1 cellular context compared by ENCODE assay signal in the genomic region with DNA sequence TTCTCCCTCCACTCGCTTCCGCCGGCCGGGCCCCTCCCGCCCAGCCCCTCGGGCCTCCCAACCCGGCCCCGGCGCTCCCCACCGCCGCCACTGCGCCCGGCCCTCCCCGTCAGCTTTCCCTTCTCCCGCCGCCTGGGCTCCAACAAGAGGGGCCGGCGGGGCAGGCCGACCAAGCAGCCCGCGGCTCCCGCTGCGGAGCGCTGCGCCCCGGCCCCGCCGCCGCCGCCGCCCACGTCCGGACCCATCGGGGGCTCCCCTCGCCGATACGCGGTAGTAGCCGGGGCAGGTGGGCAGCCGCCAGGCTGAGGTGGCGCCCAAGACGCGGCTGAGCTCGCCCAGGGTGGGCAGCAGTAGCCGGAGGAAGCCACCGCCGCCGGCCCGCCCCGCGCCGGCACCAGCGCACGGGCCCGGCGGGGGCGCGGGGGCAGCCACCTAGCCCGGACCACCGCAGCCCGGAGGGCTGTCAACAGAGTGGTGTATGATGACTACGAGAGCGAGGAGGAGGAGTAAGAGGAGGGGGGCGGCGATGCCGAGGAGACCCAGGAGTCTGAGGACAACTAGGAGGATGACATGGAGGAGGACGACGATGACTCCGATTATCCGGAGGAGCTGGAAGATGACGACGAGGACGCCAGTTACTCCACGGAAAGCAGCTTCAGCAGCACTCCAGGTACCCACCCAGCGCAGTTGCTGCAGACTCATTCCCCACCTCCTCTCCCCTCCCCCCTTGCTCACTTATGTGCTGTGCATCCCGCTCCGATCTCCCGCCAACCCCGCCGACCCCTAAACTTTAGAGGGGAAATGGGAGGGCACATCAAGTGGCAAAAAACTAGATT.
A peak's percentile ranks its signal among the peaks of the same experiment; 100 is the strongest.
TF ChIP-seq lines count a peak whose summit lies in the region.

No MANE protein-coding gene starts in this region.

TF ChIP-seq in K562, 482 proteins besides CTCF, POLR2A, EP300 and RAD21 (continued from another document and continues in another):
- TF ChIP-seq KLF13 (tag; IDR thresholded peaks at IDR 0.05; ENCODE audit: borderline replicate concordance, low read depth) (no peak), CSDE1 (IDR thresholded peaks at IDR 0.05) (no peak), PHF8 (IDR thresholded peaks at IDR 0.05; ENCODE audit: borderline replicate concordance, low read length) (peak; percentile 35; the same call in 1 of the 2 replicates), ZNF12 (CRISPR knock-in tag; IDR thresholded peaks at IDR 0.05) (no peak), GATAD2B (IDR thresholded peaks at IDR 0.05; ENCODE audit: borderline replicate concordance) (peak; percentile 73), PRPF4 (IDR thresholded peaks at IDR 0.05; ENCODE audit: insufficient read depth, low read depth, low read length, poor library complexity, severe bottlenecking) (no peak), BCLAF1 (IDR thresholded peaks at IDR 0.05; ENCODE audit: borderline replicate concordance in 1 of 2, control insufficient read depth in 1 of 2, low read depth in 2 of 2, low read length in 1 of 2) (no peak), ZNF232 (CRISPR knock-in tag; IDR thresholded peaks at IDR 0.05) (no peak), NFIC (IDR thresholded peaks at IDR 0.05) (no peak), MEF2A (IDR thresholded peaks at IDR 0.05; ENCODE audit: control insufficient read depth, low read depth, low read length) (no peak), ZEB2 (IDR thresholded peaks at IDR 0.05) (0 out of 2 replicates have a peak, but pooled peaks have one; percentile 17), GATA2 (CRISPR knock-in tag; IDR thresholded peaks at IDR 0.05) (no peak), NONO (IDR thresholded peaks at IDR 0.05; ENCODE audit: low read depth in 2 of 2, low read length in 1 of 2) (peak in 1 of 2 experiments; percentile 68; a peak in 1 of 4 replicates), DEAF1 (CRISPR knock-in tag; IDR thresholded peaks at IDR 0.05) (no peak), ZNF583 (CRISPR knock-in tag; IDR thresholded peaks at IDR 0.05) (no peak), OTX1 (CRISPR knock-in tag; IDR thresholded peaks at IDR 0.05) (no peak), ETS2 (tag; IDR thresholded peaks at IDR 0.05; ENCODE audit: borderline replicate concordance, poor library complexity, severe bottlenecking) (peak; percentile 44), SRSF7 (optimal IDR thresholded peaks at IDR 0.05; ENCODE audit: low read depth, low read length) (no peak), U2AF2 (optimal IDR thresholded peaks at IDR 0.05; ENCODE audit: low read depth, low read length) (no peak), SRSF9 (IDR thresholded peaks at IDR 0.05; ENCODE audit: borderline replicate concordance, low read depth, low read length) (no peak), ZNF75A (CRISPR knock-in tag; IDR thresholded peaks at IDR 0.05) (no peak), ZBTB7A (IDR thresholded peaks at IDR 0.05; ENCODE audit: borderline replicate concordance, control insufficient read depth, low read depth, low read length) (peak; percentile 58; the same call in 1 of the 2 replicates), RBFOX2 (IDR thresholded peaks at IDR 0.05; ENCODE audit: low read depth, low read length) (0 out of 2 replicates have a peak, but pooled peaks have one; percentile 43), ZNF263 (CRISPR knock-in tag; IDR thresholded peaks at IDR 0.05; ENCODE audit: borderline replicate concordance) (peak; percentile 51; the same call in 1 of the 2 replicates), NR2C2 (CRISPR knock-in tag; IDR thresholded peaks at IDR 0.05) (no peak), NR2C2 (tag; IDR thresholded peaks at IDR 0.05) (no peak), ATF6 (CRISPR knock-in tag; IDR thresholded peaks at IDR 0.05) (no peak), ZNF77 (CRISPR knock-in tag; IDR thresholded peaks at IDR 0.05) (no peak), MEIS2 (IDR thresholded peaks at IDR 0.05; ENCODE audit: partially characterized antibody) (no peak), NRF1 (conservative IDR thresholded peaks at IDR 0.05 in 1 of 2, IDR thresholded peaks at IDR 0.05 in 1 of 2) (0 out of 4 replicates have a peak, but pooled peaks of 1 of the 2 experiments have one; percentile 10), KDM5B (IDR thresholded peaks at IDR 0.05; ENCODE audit: insufficient replicate concordance, low read depth, low read length) (peak; percentile 26), ZNF696 (CRISPR knock-in tag; conservative IDR thresholded peaks at IDR 0.05) (no peak), SAP30 (IDR thresholded peaks at IDR 0.05; ENCODE audit: borderline replicate concordance, insufficient read depth, low read depth, low read length, poor library complexity, severe bottlenecking) (peak; percentile 11), POLR2G (IDR thresholded peaks at IDR 0.05; ENCODE audit: low read depth, low read length) (peak; percentile 60; the same call in 1 of the 2 replicates), ZFX (CRISPR knock-in tag; IDR thresholded peaks at IDR 0.05) (0 out of 2 replicates have a peak, but pooled peaks have one; percentile 23), HDAC1 (IDR thresholded peaks at IDR 0.05) (peak in 1 of 2 experiments; percentile 29; a peak in 1 of 4 replicates), POLR3A (IDR thresholded peaks at IDR 0.05; ENCODE audit: borderline replicate concordance, extremely low read depth, insufficient read depth, insufficient read length) (no peak), NFE2 (IDR thresholded peaks at IDR 0.05; ENCODE audit: low read depth) (peak; percentile 61), SMARCA4 (IDR thresholded peaks at IDR 0.05) (peak; percentile 33)
- TF ChIP-seq, protein P1, sequence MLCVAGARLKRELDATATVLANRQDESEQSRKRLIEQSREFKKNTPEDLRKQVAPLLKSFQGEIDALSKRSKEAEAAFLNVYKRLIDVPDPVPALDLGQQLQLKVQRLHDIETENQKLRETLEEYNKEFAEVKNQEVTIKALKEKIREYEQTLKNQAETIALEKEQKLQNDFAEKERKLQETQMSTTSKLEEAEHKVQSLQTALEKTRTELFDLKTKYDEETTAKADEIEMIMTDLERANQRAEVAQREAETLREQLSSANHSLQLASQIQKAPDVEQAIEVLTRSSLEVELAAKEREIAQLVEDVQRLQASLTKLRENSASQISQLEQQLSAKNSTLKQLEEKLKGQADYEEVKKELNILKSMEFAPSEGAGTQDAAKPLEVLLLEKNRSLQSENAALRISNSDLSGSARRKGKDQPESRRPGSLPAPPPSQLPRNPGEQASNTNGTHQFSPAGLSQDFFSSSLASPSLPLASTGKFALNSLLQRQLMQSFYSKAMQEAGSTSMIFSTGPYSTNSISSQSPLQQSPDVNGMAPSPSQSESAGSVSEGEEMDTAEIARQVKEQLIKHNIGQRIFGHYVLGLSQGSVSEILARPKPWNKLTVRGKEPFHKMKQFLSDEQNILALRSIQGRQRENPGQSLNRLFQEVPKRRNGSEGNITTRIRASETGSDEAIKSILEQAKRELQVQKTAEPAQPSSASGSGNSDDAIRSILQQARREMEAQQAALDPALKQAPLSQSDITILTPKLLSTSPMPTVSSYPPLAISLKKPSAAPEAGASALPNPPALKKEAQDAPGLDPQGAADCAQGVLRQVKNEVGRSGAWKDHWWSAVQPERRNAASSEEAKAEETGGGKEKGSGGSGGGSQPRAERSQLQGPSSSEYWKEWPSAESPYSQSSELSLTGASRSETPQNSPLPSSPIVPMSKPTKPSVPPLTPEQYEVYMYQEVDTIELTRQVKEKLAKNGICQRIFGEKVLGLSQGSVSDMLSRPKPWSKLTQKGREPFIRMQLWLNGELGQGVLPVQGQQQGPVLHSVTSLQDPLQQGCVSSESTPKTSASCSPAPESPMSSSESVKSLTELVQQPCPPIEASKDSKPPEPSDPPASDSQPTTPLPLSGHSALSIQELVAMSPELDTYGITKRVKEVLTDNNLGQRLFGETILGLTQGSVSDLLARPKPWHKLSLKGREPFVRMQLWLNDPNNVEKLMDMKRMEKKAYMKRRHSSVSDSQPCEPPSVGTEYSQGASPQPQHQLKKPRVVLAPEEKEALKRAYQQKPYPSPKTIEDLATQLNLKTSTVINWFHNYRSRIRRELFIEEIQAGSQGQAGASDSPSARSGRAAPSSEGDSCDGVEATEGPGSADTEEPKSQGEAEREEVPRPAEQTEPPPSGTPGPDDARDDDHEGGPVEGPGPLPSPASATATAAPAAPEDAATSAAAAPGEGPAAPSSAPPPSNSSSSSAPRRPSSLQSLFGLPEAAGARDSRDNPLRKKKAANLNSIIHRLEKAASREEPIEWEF (CRISPR knock-in tag; IDR thresholded peaks at IDR 0.05): no peak
- TF ChIP-seq, protein P2, sequence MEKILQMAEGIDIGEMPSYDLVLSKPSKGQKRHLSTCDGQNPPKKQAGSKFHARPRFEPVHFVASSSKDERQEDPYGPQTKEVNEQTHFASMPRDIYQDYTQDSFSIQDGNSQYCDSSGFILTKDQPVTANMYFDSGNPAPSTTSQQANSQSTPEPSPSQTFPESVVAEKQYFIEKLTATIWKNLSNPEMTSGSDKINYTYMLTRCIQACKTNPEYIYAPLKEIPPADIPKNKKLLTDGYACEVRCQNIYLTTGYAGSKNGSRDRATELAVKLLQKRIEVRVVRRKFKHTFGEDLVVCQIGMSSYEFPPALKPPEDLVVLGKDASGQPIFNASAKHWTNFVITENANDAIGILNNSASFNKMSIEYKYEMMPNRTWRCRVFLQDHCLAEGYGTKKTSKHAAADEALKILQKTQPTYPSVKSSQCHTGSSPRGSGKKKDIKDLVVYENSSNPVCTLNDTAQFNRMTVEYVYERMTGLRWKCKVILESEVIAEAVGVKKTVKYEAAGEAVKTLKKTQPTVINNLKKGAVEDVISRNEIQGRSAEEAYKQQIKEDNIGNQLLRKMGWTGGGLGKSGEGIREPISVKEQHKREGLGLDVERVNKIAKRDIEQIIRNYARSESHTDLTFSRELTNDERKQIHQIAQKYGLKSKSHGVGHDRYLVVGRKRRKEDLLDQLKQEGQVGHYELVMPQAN (IDR thresholded peaks at IDR 0.05; ENCODE audit: borderline replicate concordance): 0 out of 2 replicates have a peak, but pooled peaks have one; percentile 17
- TF ChIP-seq, protein P3, sequence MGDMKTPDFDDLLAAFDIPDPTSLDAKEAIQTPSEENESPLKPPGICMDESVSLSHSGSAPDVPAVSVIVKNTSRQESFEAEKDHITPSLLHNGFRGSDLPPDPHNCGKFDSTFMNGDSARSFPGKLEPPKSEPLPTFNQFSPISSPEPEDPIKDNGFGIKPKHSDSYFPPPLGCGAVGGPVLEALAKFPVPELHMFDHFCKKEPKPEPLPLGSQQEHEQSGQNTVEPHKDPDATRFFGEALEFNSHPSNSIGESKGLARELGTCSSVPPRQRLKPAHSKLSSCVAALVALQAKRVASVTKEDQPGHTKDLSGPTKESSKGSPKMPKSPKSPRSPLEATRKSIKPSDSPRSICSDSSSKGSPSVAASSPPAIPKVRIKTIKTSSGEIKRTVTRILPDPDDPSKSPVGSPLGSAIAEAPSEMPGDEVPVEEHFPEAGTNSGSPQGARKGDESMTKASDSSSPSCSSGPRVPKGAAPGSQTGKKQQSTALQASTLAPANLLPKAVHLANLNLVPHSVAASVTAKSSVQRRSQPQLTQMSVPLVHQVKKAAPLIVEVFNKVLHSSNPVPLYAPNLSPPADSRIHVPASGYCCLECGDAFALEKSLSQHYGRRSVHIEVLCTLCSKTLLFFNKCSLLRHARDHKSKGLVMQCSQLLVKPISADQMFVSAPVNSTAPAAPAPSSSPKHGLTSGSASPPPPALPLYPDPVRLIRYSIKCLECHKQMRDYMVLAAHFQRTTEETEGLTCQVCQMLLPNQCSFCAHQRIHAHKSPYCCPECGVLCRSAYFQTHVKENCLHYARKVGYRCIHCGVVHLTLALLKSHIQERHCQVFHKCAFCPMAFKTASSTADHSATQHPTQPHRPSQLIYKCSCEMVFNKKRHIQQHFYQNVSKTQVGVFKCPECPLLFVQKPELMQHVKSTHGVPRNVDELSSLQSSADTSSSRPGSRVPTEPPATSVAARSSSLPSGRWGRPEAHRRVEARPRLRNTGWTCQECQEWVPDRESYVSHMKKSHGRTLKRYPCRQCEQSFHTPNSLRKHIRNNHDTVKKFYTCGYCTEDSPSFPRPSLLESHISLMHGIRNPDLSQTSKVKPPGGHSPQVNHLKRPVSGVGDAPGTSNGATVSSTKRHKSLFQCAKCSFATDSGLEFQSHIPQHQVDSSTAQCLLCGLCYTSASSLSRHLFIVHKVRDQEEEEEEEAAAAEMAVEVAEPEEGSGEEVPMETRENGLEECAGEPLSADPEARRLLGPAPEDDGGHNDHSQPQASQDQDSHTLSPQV (IDR thresholded peaks at IDR 0.05): no peak
